Comparison of ENCODE assay signal across 37 cellular contexts in the genomic region with DNA sequence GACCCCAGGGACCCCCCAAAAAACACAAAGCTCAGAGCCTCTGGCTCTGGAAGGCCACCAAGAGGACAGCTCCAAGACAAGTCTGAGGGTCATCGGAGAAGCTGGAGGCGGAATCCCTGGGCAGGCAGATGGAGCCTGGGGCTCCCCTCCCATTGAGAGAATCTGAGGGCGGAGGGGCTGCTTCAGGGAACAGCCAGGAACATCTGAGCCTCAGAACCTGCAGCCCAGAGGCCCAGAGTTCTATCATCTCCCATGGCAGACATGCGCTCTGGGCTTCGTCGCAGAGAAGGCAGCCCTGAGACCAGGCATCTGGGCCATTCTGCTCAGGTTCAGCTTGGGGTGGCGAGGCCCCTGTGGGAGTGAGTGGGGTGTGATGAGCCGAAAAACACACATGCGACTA. TPM values are rescaled to one million over a fixed set of nuclear protein-coding genes. Genes with fewer than 3 reads are reported as not detected.
"Had no signal": no experiment of that assay in that cellular context is flagged by ENCODE, and none has a peak within 500 bp of the region (broad histone marks: within the 10 kb centered on the region; RNA-seq: fewer than 3 reads in every experiment).

No MANE protein-coding gene starts in this region.

- H3K27ac Mint-ChIP-seq: T-cell had no signal

- H3K4me3 Mint-ChIP-seq: T-cell had no signal

- H3K27ac ChIP-seq: PC-9, RWPE1, SJCRH30, SK-N-MC had no signal

- DNase-seq: Kasumi-1, MG63, NCI-H1048, NCI-H1092 treated with DMSO at 0.1 percent for 48 hours, NCI-H1105 treated with DMSO at 0.1 percent for 48 hours, NCI-H1417, NCI-H1436, NCI-H146, NCI-H1694, NCI-H187, NCI-H1930, NCI-H2029 treated with DMSO at 0.1 percent for 48 hours, NCI-H2081 treated with DMSO at 0.1 percent for 48 hours, NCI-H2107, NCI-H2171, NCI-H226, NCI-H446 treated with DMSO at 0.1 percent for 48 hours, NCI-H510A, NCI-H524, NCI-H526, NCI-H69, NCI-H748 treated with DMSO at 0.1 percent for 48 hours, NCI-H82, PC-9, SHP77, SIG-M5, SJCRH30, T-cell had no signal

- H3K36me3 ChIP-seq: MG63, SJCRH30 had no signal

- H3K4me1 Mint-ChIP-seq: T-cell had no signal

- H3K9me3 Mint-ChIP-seq: T-cell had no signal

- ATAC-seq: Panc1, SK-N-SH treated with all-trans-retinoic acid at 6 μM for 48 hours, T-cell had no signal

- FAIRE-seq: RCC 7860 had no signal

- H3K4me3 ChIP-seq: MG63, PC-9, SJCRH30, SK-N-MC had no signal

- H3K9me3 ChIP-seq: MG63, SJCRH30 had no signal

- H3K27me3 ChIP-seq: MG63 had no signal

- H3K4me1 ChIP-seq: SJCRH30 had no signal

- H3K4me2 ChIP-seq: PC-9 had no signal

- H2AFZ ChIP-seq: PC-9 had no signal

- H3K36me3 Mint-ChIP-seq: T-cell had no signal

RNA-seq across cellular contexts. Expression of a gene that starts 7.1 kb away (rescaled TPM):
- total RNA-seq: M059J, OCI-LY7, PC-9, RPMI7951, SJCRH30, SK-MEL-5, T-cell had no signal

RNA-seq across cellular contexts. Expression of a gene that starts 53.5 kb away (rescaled TPM):
- total RNA-seq: M059J, OCI-LY7, PC-9, RPMI7951, SJCRH30, T-cell had no signal
